Comparison of ENCODE assay signal across 8 cellular contexts in genomic region chr12:51028126-51028810, GRCh38. TPM values are rescaled to one million over a fixed set of nuclear protein-coding genes. Genes with fewer than 3 reads are reported as not detected.
DNase-seq lines count a peak whose midpoint lies in the region; ATAC-seq and TF ChIP-seq lines count a peak whose summit lies in the region.

No MANE protein-coding gene starts in this region.

- peak; percentile 39 for DNase-seq in DMS79 treated with DMSO at 0.1 percent for 48 hours (lab: John Stamatoyannopoulos, UW)
- DNase-seq in OCI-M1 (lab: John Stamatoyannopoulos, UW): peak; percentile 92
- peak; percentile 73 for DNase-seq in choroid plexus epithelial cell (ENCODE audit: low read depth)
- no peak for DNase-seq in psoas muscle

- H3K27me3 ChIP-seq in HUES6 (ENCODE audit: control insufficient read depth, insufficient read depth, low read length): no peaks in the 10 kb centered on the region
- H3K27me3 ChIP-seq in muscle layer of duodenum (ENCODE audit: low read depth, low read length): no peaks in the 10 kb centered on the region
- H3K27me3 ChIP-seq in psoas muscle (ENCODE audit: insufficient read depth in 3 of 3, low read length in 2 of 3): no peaks in the 10 kb centered on the region

- intact Hi-C loops in psoas muscle (cut with DNase I): no loop called here

- H3K4me1 ChIP-seq in HUES6 (ENCODE audit: control insufficient read depth, insufficient read depth, low read length) (peaks cover 27% of the 10 kb centered on the region), muscle layer of duodenum (ENCODE audit: control insufficient read depth in 1 of 2, insufficient read depth in 2 of 2, low read length in 2 of 2) (peaks cover 6 to 8% of the 10 kb centered on the region in 2 donors), psoas muscle (peaks cover 14% of the 10 kb centered on the region)

- H3K9me3 ChIP-seq in HUES6 (ENCODE audit: control insufficient read depth, insufficient read depth, low read depth, low read length): no peaks in the 10 kb centered on the region
- H3K9me3 ChIP-seq in muscle layer of duodenum (ENCODE audit: control insufficient read depth in 1 of 2, low read length in 2 of 2): no peaks in the 10 kb centered on the region
- H3K9me3 ChIP-seq in psoas muscle: no peaks in the 10 kb centered on the region

- TF ChIP-seq CTCF in choroid plexus epithelial cell (conservative IDR thresholded peaks at IDR 0.05; ENCODE audit: low read depth, low read length): peak; percentile 54
- no peak for TF ChIP-seq CTCF in psoas muscle (IDR thresholded peaks at IDR 0.05)

- H3K4me3 ChIP-seq in HUES6 (ENCODE audit: low read depth, low read length): peak overlapping the region; percentile 8; the same call in 1 of the 2 replicates
- no peak overlapping the region for H3K4me3 ChIP-seq in choroid plexus epithelial cell (ENCODE audit: low read depth, low read length)
- H3K4me3 ChIP-seq in muscle layer of duodenum (ENCODE audit: low read depth in 1 of 2, low read length in 2 of 2): no peak overlapping the region
- H3K4me3 ChIP-seq in psoas muscle: no peak overlapping the region

- H3K27ac ChIP-seq in HUES6 (ENCODE audit: low read depth, low read length): no peak overlapping the region
- peak overlapping the region; percentile 1 for H3K27ac ChIP-seq in muscle layer of duodenum (ENCODE audit: low read length)
- no peak overlapping the region for H3K27ac ChIP-seq in psoas muscle

- WGBS in psoas muscle, 3 donors: 19 to 41% (median 22%) methylated on average over 9 of the region's 9 CpGs

- no peaks in the 10 kb centered on the region for H3K36me3 ChIP-seq in HUES6 (ENCODE audit: control insufficient read depth, insufficient read depth, low read length)
- H3K36me3 ChIP-seq in muscle layer of duodenum (ENCODE audit: control insufficient read depth in 1 of 2, insufficient read depth in 2 of 2, low read length in 2 of 2): peaks cover 0 to 10% of the 10 kb centered on the region in 2 donors
- no peaks in the 10 kb centered on the region for H3K36me3 ChIP-seq in psoas muscle (ENCODE audit: insufficient read depth in 1 of 2, low read depth in 1 of 2)

- no peak overlapping the region for H3K9ac ChIP-seq in HUES6 (ENCODE audit: low read length)

- ATAC-seq in GM21447 (IDR thresholded peaks at IDR 0.05; ENCODE audit: unreplicated experiment) (no peak), psoas muscle (no peak), HG03095 (IDR thresholded peaks at IDR 0.05; ENCODE audit: unreplicated experiment) (no peak)

RNA-seq across cellular contexts. Expression of gene SLC11A2, which starts 2.1 kb away (rescaled TPM):
- 10 to 100 TPM; 15.7 to 55.3 (median 36.6) TPM for total RNA-seq in psoas muscle
- polyA plus RNA-seq in psoas muscle: 10 to 100 TPM; 18.8 to 40.2 (median 26.1) TPM

RNA-seq across cellular contexts. Expression of gene LETMD1, which starts 19.9 kb away (rescaled TPM):
- total RNA-seq in psoas muscle: 10 to 100 TPM; 22.2 to 29.5 (median 28.3) TPM
- 10 to 100 TPM; 17.4 to 41.5 (median 24.9) TPM for polyA plus RNA-seq in psoas muscle

RNA-seq across cellular contexts. Expression of gene CSRNP2, which starts 55.1 kb away (rescaled TPM):
- 10 to 100 TPM; 17.8 to 26.6 (median 18.5) TPM for total RNA-seq in psoas muscle
- polyA plus RNA-seq in psoas muscle: 10 to 100 TPM in 2 of 3 donors, 1 to 10 TPM in 1; 9.2 to 50.5 (median 11.9) TPM

Comparison
In these comparisons a context has a peak if more than half of its experiments do, and no peak if none do; other contexts are left out.
1. DNase-seq: peak in DMS79 treated with DMSO at 0.1 percent for 48 hours (single experiment), OCI-M1 (single experiment) and choroid plexus epithelial cell (single experiment); none in psoas muscle (0 of 2).